26 cellular contexts compared by ENCODE assay signal in the genomic region with DNA sequence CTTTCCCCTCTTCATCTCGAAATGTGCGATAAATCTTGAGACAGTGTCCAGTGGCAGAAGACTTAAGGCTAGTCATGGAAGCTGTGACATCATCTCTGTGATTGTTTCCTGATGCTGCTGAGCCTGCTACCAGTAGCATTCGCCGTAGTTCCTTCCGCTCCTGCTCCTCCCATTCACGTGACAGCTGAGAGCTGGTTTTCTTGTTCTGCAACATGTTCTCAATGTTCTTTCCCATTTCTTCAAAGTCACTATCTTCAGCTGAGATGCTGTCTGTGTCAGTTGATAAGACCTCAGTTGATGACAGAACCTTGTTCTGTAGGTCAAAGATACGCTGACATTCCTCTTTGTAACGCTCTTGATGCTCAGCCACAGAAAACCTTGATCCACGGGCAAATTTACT. TPM values are rescaled to one million over a fixed set of nuclear protein-coding genes. Genes with fewer than 3 reads are reported as not detected.
A peak's percentile ranks its signal among the peaks of the same experiment; 100 is the strongest.
DNase-seq lines count a peak whose midpoint lies in the region; ATAC-seq, FAIRE-seq and TF ChIP-seq lines count a peak whose summit lies in the region.
"Had no signal": no experiment of that assay in that cellular context is flagged by ENCODE, and none has a peak within 500 bp of the region (broad histone marks: within the 10 kb centered on the region; RNA-seq: fewer than 3 reads in every experiment).

No MANE protein-coding gene starts in this region.

- DNase-seq in CMK (ENCODE audit: low read depth) (peak; percentile 33), Daoy (ENCODE audit: low read depth) (peak; percentile 12), OCI-M1 (lab: John Stamatoyannopoulos, UW) (peak; percentile 86), bronchial epithelial cell (ENCODE audit: low read depth) (no peak), AG08395 (ENCODE audit: low spot score) (no peak)
- no peak for DNase-seq in activated CD8-positive, alpha-beta memory T cell treated with anti-CD3 and anti-CD28 coated beads, Interleukin-2, amount 10 ng/mL, durations not matched to agents 7 days and 5 days
- DNase-seq in activated CD4-positive, alpha-beta T cell treated with anti-CD3 and anti-CD28 coated beads for 48 hours = no peak
- DNase-seq: 8988T; ACHN; AML-193; Calu3; CD4-positive, alpha-beta T cell; CD8-positive, alpha-beta T cell; DMS79 treated with DMSO at 0.1 percent for 48 hours; EL; GDM1 had no signal

- no peak overlapping the region for H3K27ac Mint-ChIP-seq in activated CD8-positive, alpha-beta memory T cell treated with anti-CD3 and anti-CD28 coated beads, Interleukin-2, amount 10 ng/mL, durations not matched to agents 7 days and 5 days
- H3K27ac Mint-ChIP-seq: B cell; CD4-positive, alpha-beta T cell; CD8-positive, alpha-beta T cell had no signal

- H3K27me3 Mint-ChIP-seq in activated CD8-positive, alpha-beta memory T cell treated with anti-CD3 and anti-CD28 coated beads, Interleukin-2, amount 10 ng/mL, durations not matched to agents 7 days and 5 days = no peaks in the 10 kb centered on the region
- H3K27me3 Mint-ChIP-seq: B cell had no signal

- no peaks in the 10 kb centered on the region for H3K36me3 Mint-ChIP-seq in activated CD8-positive, alpha-beta memory T cell treated with anti-CD3 and anti-CD28 coated beads, Interleukin-2, amount 10 ng/mL, durations not matched to agents 7 days and 5 days
- H3K36me3 Mint-ChIP-seq: CD8-positive, alpha-beta T cell had no signal

- no peaks in the 10 kb centered on the region for H3K4me1 Mint-ChIP-seq in activated CD8-positive, alpha-beta memory T cell treated with anti-CD3 and anti-CD28 coated beads, Interleukin-2, amount 10 ng/mL, durations not matched to agents 7 days and 5 days
- H3K4me1 Mint-ChIP-seq: B cell had no signal

- no peaks in the 10 kb centered on the region for H3K9me3 Mint-ChIP-seq in activated CD8-positive, alpha-beta memory T cell treated with anti-CD3 and anti-CD28 coated beads, Interleukin-2, amount 10 ng/mL, durations not matched to agents 7 days and 5 days (ENCODE audit: low read depth)
- H3K9me3 Mint-ChIP-seq: CD4-positive, alpha-beta T cell; CD8-positive, alpha-beta T cell had no signal

- H3K27me3 ChIP-seq in bronchial epithelial cell (ENCODE audit: control insufficient read depth, insufficient read depth, low read length) = no peaks in the 10 kb centered on the region
- H3K27me3 ChIP-seq: BLaER1 treated with 17β-estradiol and CSF1 and Interleukin-3, amounts not matched to agents 10 nM and 100 nM had no signal

- H3K36me3 ChIP-seq in bronchial epithelial cell (ENCODE audit: control insufficient read depth, insufficient read depth, low read length) = no peaks in the 10 kb centered on the region
- H3K36me3 ChIP-seq: BLaER1 treated with 17β-estradiol and CSF1 and Interleukin-3, amounts not matched to agents 10 nM and 100 nM had no signal

- TF ChIP-seq CTCF in bronchial epithelial cell (IDR thresholded peaks at IDR 0.05; ENCODE audit: insufficient read depth, low read length, severe bottlenecking) = no peak

- CTCF ChIA-PET in activated CD8-positive, alpha-beta memory T cell treated with anti-CD3 and anti-CD28 coated beads, Interleukin-2, amount 10 ng/mL, durations not matched to agents 7 days and 5 days (lab: Charles Lee) = no interaction called here

- no peak for ATAC-seq in HG02970 (IDR thresholded peaks at IDR 0.05; ENCODE audit: low FRiP score, unreplicated experiment)
- ATAC-seq in activated CD8-positive, alpha-beta memory T cell treated with anti-CD3 and anti-CD28 coated beads, Interleukin-2, amount 10 ng/mL, durations not matched to agents 7 days and 5 days = no peak
- ATAC-seq: CD8-positive, alpha-beta T cell; GM12878 had no signal

- H3K4me3 ChIP-seq in bronchial epithelial cell (ENCODE audit: low read depth, low read length) = no peak overlapping the region
- H3K4me3 ChIP-seq: BLaER1 treated with 17β-estradiol and CSF1 and Interleukin-3, amounts not matched to agents 10 nM and 100 nM; GM12878 had no signal

- FAIRE-seq in bronchial epithelial cell (lab: Jason Lieb, UNC) = peak; percentile 99
- FAIRE-seq: A204.1, D721Med, GM12878, GM12892, GM18507 had no signal

- no peak overlapping the region for H3K4me3 Mint-ChIP-seq in activated CD8-positive, alpha-beta memory T cell treated with anti-CD3 and anti-CD28 coated beads, Interleukin-2, amount 10 ng/mL, durations not matched to agents 7 days and 5 days
- H3K4me3 Mint-ChIP-seq: B cell; CD4-positive, alpha-beta T cell; CD8-positive, alpha-beta T cell had no signal

RNA-seq across cellular contexts. Expression of gene TAF1L, which starts 3.5 kb away (rescaled TPM):
- 0.03 and 0.23 TPM in 2 replicates for total RNA-seq in Daoy (2014; rRNA removed; shearing (Covaris generic))
- under 0.01 TPM in 1 of 2 replicates, not detected in the other for total RNA-seq in bronchial epithelial cell
- not detected for total RNA-seq in activated CD8-positive, alpha-beta memory T cell treated with anti-CD3 and anti-CD28 coated beads, Interleukin-2, amount 10 ng/mL, durations not matched to agents 7 days and 5 days
- total RNA-seq: A673; B cell; Caco-2; Calu3; CD8-positive, alpha-beta T cell had no signal

RNA-seq across cellular contexts. Expression of gene NDUFB6, which starts 59.0 kb away (rescaled TPM):
- 185 and 206 TPM in 2 replicates for total RNA-seq in Daoy (2014; rRNA removed; shearing (Covaris generic))
- total RNA-seq in bronchial epithelial cell = 14.8 and 16.8 TPM in 2 replicates
- 10 to 100 TPM; 48.7 to 56.6 TPM for total RNA-seq in activated CD8-positive, alpha-beta memory T cell treated with anti-CD3 and anti-CD28 coated beads, Interleukin-2, amount 10 ng/mL, durations not matched to agents 7 days and 5 days

Comparison
In these comparisons a context has a peak if more than half of its experiments do, and no peak if none do; other contexts are left out.
1. DNase-seq: peak in CMK (single experiment), Daoy (single experiment) and OCI-M1 (single experiment); none in bronchial epithelial cell (single experiment), activated CD8-positive, alpha-beta memory T cell treated with anti-CD3 and anti-CD28 coated beads, Interleukin-2, amount 10 ng/mL, durations not matched to agents 7 days and 5 days (single experiment), AG08395 (single experiment) and activated CD4-positive, alpha-beta T cell treated with anti-CD3 and anti-CD28 coated beads for 48 hours (single experiment).